ENCODE assay signal across 8 cellular contexts in genomic region chr19:51571599-51571998, GRCh38. TPM values are rescaled to one million over a fixed set of nuclear protein-coding genes. Genes with fewer than 3 reads are reported as not detected.
DNase-seq lines count a peak whose midpoint lies in the region; ATAC-seq and TF ChIP-seq lines count a peak whose summit lies in the region.

No MANE protein-coding gene starts in this region.

- peak overlapping the region; percentile 84 for H3K9ac ChIP-seq in H9 (ENCODE audit: extremely low read depth, insufficient read length, low read length)

- no peak overlapping the region for H2BK5ac ChIP-seq in H9 (ENCODE audit: insufficient read length, low read length)

- H3K79me2 ChIP-seq in H9 (ENCODE audit: insufficient read depth, low read length) (no peaks in the 10 kb centered on the region; the same call in 1 of the 2 replicates), hepatocyte (peaks cover 10% of the 10 kb centered on the region)

- peak overlapping the region; percentile 98 for H3K4me2 ChIP-seq in H9 (ENCODE audit: insufficient read depth, insufficient read length, low read length)
- peak overlapping the region; percentile 77 for H3K4me2 ChIP-seq in hepatocyte

- H3K27ac Mint-ChIP-seq in H9 = peak overlapping the region in 2 of 3 experiments; percentile 93 to 94; a peak in 5 of 7 replicates

- H3K9me3 ChIP-seq in H9 (ENCODE audit: control insufficient read depth, low read depth, low read length) (no peaks in the 10 kb centered on the region), hepatocyte (ENCODE audit: low read depth) (no peaks in the 10 kb centered on the region)

- ATAC-seq in GM19324 (IDR thresholded peaks at IDR 0.05; ENCODE audit: low FRiP score, unreplicated experiment) = no peak
- no peak for ATAC-seq in HG02571 (IDR thresholded peaks at IDR 0.05; ENCODE audit: unreplicated experiment)
- no peak for ATAC-seq in HG02588 (IDR thresholded peaks at IDR 0.05; ENCODE audit: unreplicated experiment)

- H3K23me2 ChIP-seq in H9 (ENCODE audit: insufficient read length, low read depth, low read length, poor library complexity, severe bottlenecking) = peaks cover 6% of the 10 kb centered on the region

- no peaks in the 10 kb centered on the region for H3K27me3 ChIP-seq in H9 (ENCODE audit: insufficient read depth, low read length)
- no peaks in the 10 kb centered on the region for H3K27me3 ChIP-seq in hepatocyte

- no peak overlapping the region for H3K4ac ChIP-seq in H9 (ENCODE audit: low read depth, low read length)

- no peaks in the 10 kb centered on the region for H3K9me2 ChIP-seq in hepatocyte (replicated peaks; ENCODE audit: insufficient read depth)

- H4K20me1 ChIP-seq in H9 (ENCODE audit: control insufficient read depth, insufficient read depth, insufficient read length) (no peaks in the 10 kb centered on the region), hepatocyte (ENCODE audit: insufficient read depth, poor library complexity, severe bottlenecking) (no peaks in the 10 kb centered on the region)

- H3K36me3 Mint-ChIP-seq in H9 (ENCODE audit: insufficient read depth in 1 of 3, low read depth in 3 of 3) = peaks cover 1 to 12% (median 8%) of the 10 kb centered on the region in 3 experiments; a peak in 4 of 7 replicates

- WGBS in H9 (ENCODE audit: extremely low coverage, insufficient read length, low lambda C conversion rate) = no CpG with 5 or more reads among the region's 8 CpGs
- 46% methylated on average over 8 of the region's 8 CpGs for WGBS in hepatocyte (ENCODE audit: low lambda C conversion rate, missing lambda C conversion rate)

- no peak for DNase-seq in H9
- no peak for DNase-seq in hepatocyte (ENCODE audit: low spot score)
- no peak for DNase-seq in epidermal melanocyte (ENCODE audit: insufficient read length, low spot score)

- H3K4me1 ChIP-seq in H9 (ENCODE audit: insufficient read depth, low read length) = no peaks in the 10 kb centered on the region
- H3K4me1 ChIP-seq in hepatocyte (ENCODE audit: insufficient read depth) = no peaks in the 10 kb centered on the region

- H3K14ac ChIP-seq in H9 (ENCODE audit: insufficient read depth, low read length) = no peak overlapping the region

- H2BK120ac ChIP-seq in H9 (ENCODE audit: low read depth, low read length, poor library complexity, severe bottlenecking) = no peak overlapping the region

- H3K56ac ChIP-seq in H9 (ENCODE audit: insufficient read length, low read depth, low read length) = no peak overlapping the region

- H2BK15ac ChIP-seq in H9 (ENCODE audit: low read depth, low read length) = no peak overlapping the region

- peaks cover 16% of the 10 kb centered on the region for H3K27me3 Mint-ChIP-seq in H9 (ENCODE audit: low read depth)

- H3K79me1 ChIP-seq in H9 (ENCODE audit: insufficient read depth, low read depth, low read length, poor library complexity, severe bottlenecking) = no peaks in the 10 kb centered on the region

- no peak overlapping the region for H3T11ph ChIP-seq in H9 (ENCODE audit: low read length)

- H3K36me3 ChIP-seq in hepatocyte (replicated peaks; ENCODE audit: insufficient read depth, low read depth) = peaks cover 3% of the 10 kb centered on the region

- H4K5ac ChIP-seq in H9 (ENCODE audit: insufficient read length, low read depth, low read length) = no peak overlapping the region

- H3K9me3 Mint-ChIP-seq in H9 = peaks cover 0 to 10% of the 10 kb centered on the region in 2 experiments; a peak in 2 of 5 replicates

- no peak overlapping the region for H3K27ac ChIP-seq in H9 (ENCODE audit: insufficient read length, low read depth, low read length)
- no peak overlapping the region for H3K27ac ChIP-seq in hepatocyte
- peak overlapping the region in 17 of 21 experiments; percentile 46 to 83 (median 63) for H3K27ac ChIP-seq in skin epidermis

- H3K23ac ChIP-seq in H9 (ENCODE audit: insufficient read length, low read depth, low read length) = no peak overlapping the region

- H3K18ac ChIP-seq in H9 (ENCODE audit: insufficient read length, low read depth, low read length) = no peak overlapping the region

- H4K91ac ChIP-seq in H9 (ENCODE audit: insufficient read length, low read depth, low read length) = no peak overlapping the region

- no peak overlapping the region for H4K8ac ChIP-seq in H9 (replicated peaks; ENCODE audit: insufficient read length, low read depth, low read length)

- no peak overlapping the region for H2BK12ac ChIP-seq in H9 (ENCODE audit: insufficient read length, low read depth, low read length)

- no peak overlapping the region for H2AK5ac ChIP-seq in H9 (ENCODE audit: insufficient read length, low read length)

- H3K4me3 Mint-ChIP-seq in H9 = peak overlapping the region; percentile 86 to 93

- H3K4me1 Mint-ChIP-seq in H9 = peaks cover 8 to 12% of the 10 kb centered on the region in 2 experiments

- H2BK20ac ChIP-seq in H9 (ENCODE audit: low read depth, low read length, poor library complexity, severe bottlenecking) = no peak overlapping the region

- H3K4me3 ChIP-seq in WI38 (ENCODE audit: low read depth, low read length) (peak overlapping the region; percentile 87), hepatocyte (peak overlapping the region; percentile 14), skin epidermis (peak overlapping the region; percentile 52 to 76 (median 65))

- H2AFZ ChIP-seq in H9 (ENCODE audit: low read length) = no peak overlapping the region
- H2AFZ ChIP-seq in hepatocyte = no peak overlapping the region

- TF ChIP-seq CTCF in H9 (conservative IDR thresholded peaks at IDR 0.05) = no peak
- no peak for TF ChIP-seq CTCF in WI38 (IDR thresholded peaks at IDR 0.05; ENCODE audit: low read depth, low read length)
- no peak for TF ChIP-seq CTCF in hepatocyte (IDR thresholded peaks at IDR 0.05; ENCODE audit: poor library complexity)

RNA-seq across cellular contexts. Expression of gene ZNF175, which starts 0.5 kb away (rescaled TPM):
- total RNA-seq in H9 (2021) (9.7 and 10.7 TPM in 2 replicates), hepatocyte (3.9 and 4.1 TPM in 2 replicates)
- polyA plus RNA-seq in hepatocyte = 0.67 and 1.1 TPM in 2 replicates

RNA-seq across cellular contexts. Expression of gene SIGLEC6, which starts 40.1 kb away (rescaled TPM):
- total RNA-seq in H9 (2021) (0.31 TPM in 1 of 2 replicates, not detected in the other), hepatocyte (not detected in 2 replicates)
- polyA plus RNA-seq in hepatocyte = not detected in 2 replicates

RNA-seq across cellular contexts. Expression of gene SIGLEC5, which starts 58.6 kb away (rescaled TPM):
- total RNA-seq in H9 (2021) = not detected in 2 replicates
- not detected in 2 replicates for total RNA-seq in hepatocyte
- polyA plus RNA-seq in hepatocyte = not detected in 2 replicates

Comparison
In these comparisons a context has a peak if more than half of its experiments do, and no peak if none do; other contexts are left out.
1. H3K27ac ChIP-seq: peak in skin epidermis (17 of 21); none in H9 (single experiment) and hepatocyte (single experiment).
2. H3K4me3 ChIP-seq: peak in every context shown above with its lines; median percentile 87 in WI38; 65 in skin epidermis; 14 in hepatocyte.